Comparison of ENCODE assay signal across 2 cellular contexts in the genomic region with DNA sequence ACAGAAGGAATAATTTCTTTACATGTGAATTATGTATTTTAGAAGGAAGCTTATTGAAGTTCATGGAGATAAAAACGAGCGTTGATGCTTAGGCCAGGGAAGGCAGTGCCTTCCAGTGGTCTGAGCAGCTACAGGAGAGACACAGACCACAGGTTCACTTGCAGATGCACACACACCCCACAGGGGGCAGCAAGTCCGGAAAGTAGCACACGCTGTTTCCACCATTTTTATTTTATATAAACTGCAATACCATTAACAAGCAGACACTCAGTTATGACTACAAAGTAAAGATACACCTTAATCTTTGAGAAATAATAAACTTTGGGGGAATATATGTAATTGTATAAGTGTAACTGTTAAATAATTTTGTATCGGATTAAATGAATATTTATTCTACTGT.
TF ChIP-seq lines count a peak whose summit lies in the region.

No MANE protein-coding gene starts in this region.

TF ChIP-seq in WTC11, 78 proteins besides CTCF, POLR2A, EP300 and RAD21 (continues in another document):
- TF ChIP-seq, protein P1, sequence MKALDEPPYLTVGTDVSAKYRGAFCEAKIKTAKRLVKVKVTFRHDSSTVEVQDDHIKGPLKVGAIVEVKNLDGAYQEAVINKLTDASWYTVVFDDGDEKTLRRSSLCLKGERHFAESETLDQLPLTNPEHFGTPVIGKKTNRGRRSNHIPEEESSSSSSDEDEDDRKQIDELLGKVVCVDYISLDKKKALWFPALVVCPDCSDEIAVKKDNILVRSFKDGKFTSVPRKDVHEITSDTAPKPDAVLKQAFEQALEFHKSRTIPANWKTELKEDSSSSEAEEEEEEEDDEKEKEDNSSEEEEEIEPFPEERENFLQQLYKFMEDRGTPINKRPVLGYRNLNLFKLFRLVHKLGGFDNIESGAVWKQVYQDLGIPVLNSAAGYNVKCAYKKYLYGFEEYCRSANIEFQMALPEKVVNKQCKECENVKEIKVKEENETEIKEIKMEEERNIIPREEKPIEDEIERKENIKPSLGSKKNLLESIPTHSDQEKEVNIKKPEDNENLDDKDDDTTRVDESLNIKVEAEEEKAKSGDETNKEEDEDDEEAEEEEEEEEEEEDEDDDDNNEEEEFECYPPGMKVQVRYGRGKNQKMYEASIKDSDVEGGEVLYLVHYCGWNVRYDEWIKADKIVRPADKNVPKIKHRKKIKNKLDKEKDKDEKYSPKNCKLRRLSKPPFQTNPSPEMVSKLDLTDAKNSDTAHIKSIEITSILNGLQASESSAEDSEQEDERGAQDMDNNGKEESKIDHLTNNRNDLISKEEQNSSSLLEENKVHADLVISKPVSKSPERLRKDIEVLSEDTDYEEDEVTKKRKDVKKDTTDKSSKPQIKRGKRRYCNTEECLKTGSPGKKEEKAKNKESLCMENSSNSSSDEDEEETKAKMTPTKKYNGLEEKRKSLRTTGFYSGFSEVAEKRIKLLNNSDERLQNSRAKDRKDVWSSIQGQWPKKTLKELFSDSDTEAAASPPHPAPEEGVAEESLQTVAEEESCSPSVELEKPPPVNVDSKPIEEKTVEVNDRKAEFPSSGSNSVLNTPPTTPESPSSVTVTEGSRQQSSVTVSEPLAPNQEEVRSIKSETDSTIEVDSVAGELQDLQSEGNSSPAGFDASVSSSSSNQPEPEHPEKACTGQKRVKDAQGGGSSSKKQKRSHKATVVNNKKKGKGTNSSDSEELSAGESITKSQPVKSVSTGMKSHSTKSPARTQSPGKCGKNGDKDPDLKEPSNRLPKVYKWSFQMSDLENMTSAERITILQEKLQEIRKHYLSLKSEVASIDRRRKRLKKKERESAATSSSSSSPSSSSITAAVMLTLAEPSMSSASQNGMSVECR (CRISPR knock-in tag; IDR thresholded peaks at IDR 0.05; ENCODE audit: borderline replicate concordance): no peak
- TF ChIP-seq USF1 (CRISPR knock-in tag; IDR thresholded peaks at IDR 0.05): no peak
- no peak for TF ChIP-seq CREM (CRISPR knock-in tag; IDR thresholded peaks at IDR 0.05)
- TF ChIP-seq, protein P2, sequence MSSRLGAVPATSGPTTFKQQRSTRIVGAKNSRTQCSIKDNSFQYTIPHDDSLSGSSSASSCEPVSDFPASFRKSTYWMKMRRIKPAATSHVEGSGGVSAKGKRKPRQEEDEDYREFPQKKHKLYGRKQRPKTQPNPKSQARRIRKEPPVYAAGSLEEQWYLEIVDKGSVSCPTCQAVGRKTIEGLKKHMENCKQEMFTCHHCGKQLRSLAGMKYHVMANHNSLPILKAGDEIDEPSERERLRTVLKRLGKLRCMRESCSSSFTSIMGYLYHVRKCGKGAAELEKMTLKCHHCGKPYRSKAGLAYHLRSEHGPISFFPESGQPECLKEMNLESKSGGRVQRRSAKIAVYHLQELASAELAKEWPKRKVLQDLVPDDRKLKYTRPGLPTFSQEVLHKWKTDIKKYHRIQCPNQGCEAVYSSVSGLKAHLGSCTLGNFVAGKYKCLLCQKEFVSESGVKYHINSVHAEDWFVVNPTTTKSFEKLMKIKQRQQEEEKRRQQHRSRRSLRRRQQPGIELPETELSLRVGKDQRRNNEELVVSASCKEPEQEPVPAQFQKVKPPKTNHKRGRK (CRISPR knock-in tag; IDR thresholded peaks at IDR 0.05; ENCODE audit: borderline replicate concordance): no peak
- TF ChIP-seq, protein P3, sequence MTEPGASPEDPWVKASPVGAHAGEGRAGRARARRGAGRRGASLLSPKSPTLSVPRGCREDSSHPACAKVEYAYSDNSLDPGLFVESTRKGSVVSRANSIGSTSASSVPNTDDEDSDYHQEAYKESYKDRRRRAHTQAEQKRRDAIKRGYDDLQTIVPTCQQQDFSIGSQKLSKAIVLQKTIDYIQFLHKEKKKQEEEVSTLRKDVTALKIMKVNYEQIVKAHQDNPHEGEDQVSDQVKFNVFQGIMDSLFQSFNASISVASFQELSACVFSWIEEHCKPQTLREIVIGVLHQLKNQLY (CRISPR knock-in tag; IDR thresholded peaks at IDR 0.05): no peak
- TF ChIP-seq STAT6 (CRISPR knock-in tag; conservative IDR thresholded peaks at IDR 0.05; ENCODE audit: low read depth): no peak
- no peak for TF ChIP-seq JAZF1 (CRISPR knock-in tag; IDR thresholded peaks at IDR 0.05)
- TF ChIP-seq NR3C1 (CRISPR knock-in tag; conservative IDR thresholded peaks at IDR 0.05; ENCODE audit: low read depth): no peak

TF ChIP-seq in HepG2, 621 proteins besides CTCF, POLR2A, EP300 and RAD21 (continued from another document and continues in another):
- TF ChIP-seq ATF2 (CRISPR knock-in tag; IDR thresholded peaks at IDR 0.05): no peak
- peak; percentile 55 for TF ChIP-seq YY1 (IDR thresholded peaks at IDR 0.05; ENCODE audit: insufficient read depth, insufficient replicate concordance, low read depth, low read length)
- TF ChIP-seq NCOA2 (CRISPR knock-in tag; IDR thresholded peaks at IDR 0.05): no peak
- TF ChIP-seq XRCC5 (optimal IDR thresholded peaks at IDR 0.05; ENCODE audit: low read length): peak; percentile 36
- no peak for TF ChIP-seq ZFP36L2 (CRISPR knock-in tag; IDR thresholded peaks at IDR 0.05)
- TF ChIP-seq, protein P4, sequence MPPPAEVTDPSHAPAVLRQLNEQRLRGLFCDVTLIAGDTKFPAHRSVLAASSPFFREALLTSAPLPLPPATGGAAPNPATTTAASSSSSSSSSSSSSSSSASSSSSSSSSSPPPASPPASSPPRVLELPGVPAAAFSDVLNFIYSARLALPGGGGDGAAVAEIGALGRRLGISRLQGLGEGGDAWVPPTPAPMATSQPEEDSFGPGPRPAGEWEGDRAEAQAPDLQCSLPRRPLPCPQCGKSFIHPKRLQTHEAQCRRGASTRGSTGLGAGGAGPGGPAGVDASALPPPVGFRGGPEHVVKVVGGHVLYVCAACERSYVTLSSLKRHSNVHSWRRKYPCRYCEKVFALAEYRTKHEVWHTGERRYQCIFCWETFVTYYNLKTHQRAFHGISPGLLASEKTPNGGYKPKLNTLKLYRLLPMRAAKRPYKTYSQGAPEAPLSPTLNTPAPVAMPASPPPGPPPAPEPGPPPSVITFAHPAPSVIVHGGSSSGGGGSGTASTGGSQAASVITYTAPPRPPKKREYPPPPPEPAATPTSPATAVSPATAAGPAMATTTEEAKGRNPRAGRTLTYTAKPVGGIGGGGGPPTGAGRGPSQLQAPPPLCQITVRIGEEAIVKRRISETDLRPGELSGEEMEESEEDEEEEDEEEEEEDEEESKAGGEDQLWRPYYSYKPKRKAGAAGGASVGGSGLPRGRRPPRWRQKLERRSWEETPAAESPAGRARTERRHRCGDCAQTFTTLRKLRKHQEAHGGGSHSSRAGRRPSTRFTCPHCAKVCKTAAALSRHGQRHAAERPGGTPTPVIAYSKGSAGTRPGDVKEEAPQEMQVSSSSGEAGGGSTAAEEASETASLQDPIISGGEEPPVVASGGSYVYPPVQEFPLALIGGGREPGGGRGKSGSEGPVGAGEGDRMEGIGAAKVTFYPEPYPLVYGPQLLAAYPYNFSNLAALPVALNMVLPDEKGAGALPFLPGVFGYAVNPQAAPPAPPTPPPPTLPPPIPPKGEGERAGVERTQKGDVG (CRISPR knock-in tag; IDR thresholded peaks at IDR 0.05; ENCODE audit: borderline replicate concordance): no peak
- TF ChIP-seq BHLHE40 (IDR thresholded peaks at IDR 0.05; ENCODE audit: low read length): no peak
- no peak for TF ChIP-seq FOXA1 (IDR thresholded peaks at IDR 0.05)
- TF ChIP-seq FOXA1 (CRISPR knock-in tag; IDR thresholded peaks at IDR 0.05): no peak
- TF ChIP-seq ZNF614 (CRISPR knock-in tag; IDR thresholded peaks at IDR 0.05; ENCODE audit: borderline replicate concordance): no peak
- no peak for TF ChIP-seq ZNF350 (CRISPR knock-in tag; IDR thresholded peaks at IDR 0.05; ENCODE audit: borderline replicate concordance, low read depth)
- TF ChIP-seq, protein P5, sequence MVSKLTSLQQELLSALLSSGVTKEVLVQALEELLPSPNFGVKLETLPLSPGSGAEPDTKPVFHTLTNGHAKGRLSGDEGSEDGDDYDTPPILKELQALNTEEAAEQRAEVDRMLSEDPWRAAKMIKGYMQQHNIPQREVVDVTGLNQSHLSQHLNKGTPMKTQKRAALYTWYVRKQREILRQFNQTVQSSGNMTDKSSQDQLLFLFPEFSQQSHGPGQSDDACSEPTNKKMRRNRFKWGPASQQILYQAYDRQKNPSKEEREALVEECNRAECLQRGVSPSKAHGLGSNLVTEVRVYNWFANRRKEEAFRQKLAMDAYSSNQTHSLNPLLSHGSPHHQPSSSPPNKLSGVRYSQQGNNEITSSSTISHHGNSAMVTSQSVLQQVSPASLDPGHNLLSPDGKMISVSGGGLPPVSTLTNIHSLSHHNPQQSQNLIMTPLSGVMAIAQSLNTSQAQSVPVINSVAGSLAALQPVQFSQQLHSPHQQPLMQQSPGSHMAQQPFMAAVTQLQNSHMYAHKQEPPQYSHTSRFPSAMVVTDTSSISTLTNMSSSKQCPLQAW (CRISPR knock-in tag; IDR thresholded peaks at IDR 0.05): no peak
- TF ChIP-seq ZNF891 (CRISPR knock-in tag; IDR thresholded peaks at IDR 0.05): no peak
- no peak for TF ChIP-seq ONECUT2 (CRISPR knock-in tag; IDR thresholded peaks at IDR 0.05)
- no peak for TF ChIP-seq MXD3 (CRISPR knock-in tag; IDR thresholded peaks at IDR 0.05)
- no peak for TF ChIP-seq ERF (CRISPR knock-in tag; IDR thresholded peaks at IDR 0.05)
- no peak for TF ChIP-seq ZNF574 (CRISPR knock-in tag; IDR thresholded peaks at IDR 0.05)
- no peak for TF ChIP-seq ATRX (CRISPR knock-in tag; IDR thresholded peaks at IDR 0.05; ENCODE audit: borderline replicate concordance)
- TF ChIP-seq KIAA2018 (CRISPR knock-in tag; IDR thresholded peaks at IDR 0.05; ENCODE audit: borderline replicate concordance): no peak
